In the genomic region with DNA sequence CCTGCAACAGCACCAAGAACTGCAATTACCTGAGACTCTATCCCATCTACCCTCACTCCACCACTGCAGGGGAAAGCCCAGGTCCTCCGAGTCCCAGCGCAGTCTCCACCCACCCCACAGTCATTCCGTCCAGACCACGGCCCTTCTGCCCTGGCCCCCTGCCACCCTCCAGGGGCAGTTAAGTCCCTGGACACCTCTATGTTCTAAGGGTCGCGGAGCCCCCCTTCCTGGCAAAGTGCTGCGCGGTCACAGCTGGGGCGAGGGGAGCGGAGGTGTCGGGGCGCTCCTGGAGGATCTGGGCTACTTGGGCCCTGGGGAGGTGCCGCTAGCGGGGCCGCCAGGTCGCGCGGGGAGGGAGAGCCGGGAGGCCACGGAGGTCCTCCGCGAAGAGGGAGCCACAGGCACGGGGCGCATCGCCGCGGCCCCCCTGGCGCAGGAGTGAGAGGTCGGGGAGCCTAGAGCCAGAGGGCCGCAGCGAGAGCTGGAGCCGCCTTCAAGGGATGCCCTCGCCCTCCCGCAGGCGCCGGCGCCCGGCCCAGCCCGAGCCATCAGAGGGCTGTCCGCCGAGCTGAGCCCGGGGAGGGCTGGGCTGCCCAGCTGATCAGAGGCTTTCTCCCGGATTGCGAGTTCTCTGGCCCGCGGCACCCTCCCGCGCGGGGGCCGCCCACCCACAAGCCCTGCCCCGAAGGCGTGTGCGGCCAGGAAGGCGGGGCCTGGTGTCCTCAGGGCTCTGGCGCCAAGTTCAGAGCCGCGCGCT, we compare ENCODE assay signal across 8 cellular contexts. TPM values are rescaled to one million over a fixed set of nuclear protein-coding genes. Genes with fewer than 3 reads are reported as not detected.
DNase-seq lines count a peak whose midpoint lies in the region; ATAC-seq and TF ChIP-seq lines count a peak whose summit lies in the region.

No MANE protein-coding gene starts in this region.

- H3K9me3 ChIP-seq in left lung, result no peaks in the 10 kb centered on the region

- DNase-seq in M059J (ENCODE audit: low read depth) (peak; percentile 78), dorsolateral prefrontal cortex (peak; percentile 35 to 88 (median 82)), left lung (peak; percentile 86 to 95), NCI-H526 treated with DMSO at 0.1 percent for 48 hours (lab: John Stamatoyannopoulos, UW) (no peak), Kasumi-1 (lab: John Stamatoyannopoulos, UW) (no peak)
- peak; percentile 62 for DNase-seq in activated CD4-positive, alpha-beta T cell treated with anti-CD3 and anti-CD28 coated beads, Interleukin-2, amount 50 U/mL, for 1 hour
- DNase-seq in stimulated activated CD4-positive, alpha-beta T cell treated with anti-CD3 and anti-CD28 coated beads, Interleukin-2, amount 100 ng/mL, for 48 hours, result peak; percentile 39 to 56

- no peaks in the 10 kb centered on the region for H3K27me3 ChIP-seq in dorsolateral prefrontal cortex
- H3K27me3 ChIP-seq in left lung, result peaks cover 0 to 20% of the 10 kb centered on the region in 2 donors

- H3K4me3 ChIP-seq in dorsolateral prefrontal cortex (peak overlapping the region; percentile 38 to 71 (median 60)), left lung (peak overlapping the region; percentile 33 to 42)

- ATAC-seq in GM18511 (IDR thresholded peaks at IDR 0.05; ENCODE audit: unreplicated experiment) (peak; percentile 33), left lung (peak; percentile 90)

- intact Hi-C loops in dorsolateral prefrontal cortex (cut with DNase I), result loop anchor here in 1 of 2 donors (10.0 kb wide), 1 partner anchor 52 kb away; no protein-coding TSS in a partner anchor
- intact Hi-C loops in left lung (cut with DNase I), result loop anchor here in 1 of 2 donors (10.0 kb wide), 1 partner anchor 178 kb away; no protein-coding TSS in a partner anchor

- H3K27ac ChIP-seq in dorsolateral prefrontal cortex (peak overlapping the region in 28 of 59 donors; percentile 8 to 75 (median 55)), left lung (no peak overlapping the region)

- no peaks in the 10 kb centered on the region for H3K36me3 ChIP-seq in left lung

- H3K4me1 ChIP-seq in left lung, result peaks cover 0 to 24% of the 10 kb centered on the region in 2 donors

- peak in 17 of 56 donors; percentile 10 to 53 (median 28) for TF ChIP-seq CTCF in dorsolateral prefrontal cortex (IDR thresholded peaks at IDR 0.05 in 54 of 56, conservative IDR thresholded peaks at IDR 0.05 in 2 of 56; ENCODE audit: low read depth in 1 of 56, partially characterized antibody in 56 of 56)
- no peak for TF ChIP-seq CTCF in left lung (IDR thresholded peaks at IDR 0.05)

RNA-seq across cellular contexts. Expression of a gene that starts 4.2 kb away (rescaled TPM):
- total RNA-seq in M059J (2014; rRNA removed; shearing (Covaris generic)), result 1.6 TPM in 1 of 2 replicates, not detected in the other
- total RNA-seq in dorsolateral prefrontal cortex (1 to 10 TPM in 1 of 120 experiments, under 1 TPM in 16, not detected in 103; 0.14 to 1.5 (median 0.30) TPM), left lung (not detected)

Comparison
In these comparisons a context has a peak if more than half of its experiments do, and no peak if none do; other contexts are left out.
1. DNase-seq: peak in M059J (single experiment), activated CD4-positive, alpha-beta T cell treated with anti-CD3 and anti-CD28 coated beads, Interleukin-2, amount 50 U/mL, for 1 hour (single experiment), dorsolateral prefrontal cortex (10 of 10), left lung (2 of 2) and stimulated activated CD4-positive, alpha-beta T cell treated with anti-CD3 and anti-CD28 coated beads, Interleukin-2, amount 100 ng/mL, for 48 hours (2 of 2); none in NCI-H526 treated with DMSO at 0.1 percent for 48 hours (single experiment) and Kasumi-1 (0 of 2).